ENCODE assay signal across 9 cellular contexts in genomic region chrX:78024349-78025108, GRCh38.
DNase-seq lines count a peak whose midpoint lies in the region; ATAC-seq, FAIRE-seq and TF ChIP-seq lines count a peak whose summit lies in the region.
"Had no signal": no experiment of that assay in that cellular context is flagged by ENCODE, and none has a peak within 500 bp of the region (broad histone marks: within the 10 kb centered on the region; RNA-seq: fewer than 3 reads in every experiment).

No MANE protein-coding gene starts in this region.

- FAIRE-seq in HTR-8/SVneo (lab: Jason Lieb, UNC) (peak; percentile 57), urothelium cell line (lab: Jason Lieb, UNC) (peak; percentile 9)

- DNase-seq in stimulated activated CD4-positive, alpha-beta T cell treated with anti-CD3 and anti-CD28 coated beads, Interleukin-15, amount 100 ng/mL, for 24 hours, result peak; percentile 2
- DNase-seq in stimulated activated CD4-positive, alpha-beta T cell treated with anti-CD3 and anti-CD28 coated beads, Interleukin-1b, Interleukin-23, amount 100 ng/mL, for 48 hours, result no peak
- peak; percentile 13 for DNase-seq in HTR-8/SVneo (ENCODE audit: insufficient read length, low spot score)
- DNase-seq in WERI-Rb-1, result peak; percentile 14
- peak; percentile 2 for DNase-seq in glomerular visceral epithelial cell (ENCODE audit: extremely low spot score)
- DNase-seq in urothelium cell line (ENCODE audit: low spot score), result peak; percentile 30
- no peak for DNase-seq in DMS114 treated with DMSO at 0.1 percent for 48 hours (lab: John Stamatoyannopoulos, UW; ENCODE audit: unreplicated experiment)

- no peak overlapping the region for H3K27ac ChIP-seq in WERI-Rb-1
- H3K27ac ChIP-seq: tibial artery had no signal

- H3K4me3 ChIP-seq in WERI-Rb-1 (ENCODE audit: low read depth, low read length), result no peak overlapping the region
- H3K4me3 ChIP-seq: tibial artery had no signal

- no peak for ATAC-seq in HG03045 (IDR thresholded peaks at IDR 0.05; ENCODE audit: unreplicated experiment)

- H3K27me3 ChIP-seq in WERI-Rb-1 (ENCODE audit: insufficient read depth, low read depth, severe bottlenecking), result no peaks in the 10 kb centered on the region
- H3K27me3 ChIP-seq: tibial artery had no signal

- peak; percentile 69 for TF ChIP-seq CTCF in WERI-Rb-1 (IDR thresholded peaks at IDR 0.05; ENCODE audit: low read depth, low read length)

- H3K9me3 ChIP-seq in WERI-Rb-1 (ENCODE audit: severe bottlenecking), result no peaks in the 10 kb centered on the region
- H3K9me3 ChIP-seq: tibial artery had no signal

- no peaks in the 10 kb centered on the region for H3K36me3 ChIP-seq in WERI-Rb-1
- H3K36me3 ChIP-seq: tibial artery had no signal

Comparison
In these comparisons a context has a peak if more than half of its experiments do, and no peak if none do; other contexts are left out.
1. DNase-seq: peak in stimulated activated CD4-positive, alpha-beta T cell treated with anti-CD3 and anti-CD28 coated beads, Interleukin-15, amount 100 ng/mL, for 24 hours (single experiment), HTR-8/SVneo (single experiment), WERI-Rb-1 (single experiment), glomerular visceral epithelial cell (single experiment) and urothelium cell line (single experiment); none in stimulated activated CD4-positive, alpha-beta T cell treated with anti-CD3 and anti-CD28 coated beads, Interleukin-1b, Interleukin-23, amount 100 ng/mL, for 48 hours (single experiment) and DMS114 treated with DMSO at 0.1 percent for 48 hours (single experiment).